ENCODE assay signal across 8 cellular contexts in the genomic region with DNA sequence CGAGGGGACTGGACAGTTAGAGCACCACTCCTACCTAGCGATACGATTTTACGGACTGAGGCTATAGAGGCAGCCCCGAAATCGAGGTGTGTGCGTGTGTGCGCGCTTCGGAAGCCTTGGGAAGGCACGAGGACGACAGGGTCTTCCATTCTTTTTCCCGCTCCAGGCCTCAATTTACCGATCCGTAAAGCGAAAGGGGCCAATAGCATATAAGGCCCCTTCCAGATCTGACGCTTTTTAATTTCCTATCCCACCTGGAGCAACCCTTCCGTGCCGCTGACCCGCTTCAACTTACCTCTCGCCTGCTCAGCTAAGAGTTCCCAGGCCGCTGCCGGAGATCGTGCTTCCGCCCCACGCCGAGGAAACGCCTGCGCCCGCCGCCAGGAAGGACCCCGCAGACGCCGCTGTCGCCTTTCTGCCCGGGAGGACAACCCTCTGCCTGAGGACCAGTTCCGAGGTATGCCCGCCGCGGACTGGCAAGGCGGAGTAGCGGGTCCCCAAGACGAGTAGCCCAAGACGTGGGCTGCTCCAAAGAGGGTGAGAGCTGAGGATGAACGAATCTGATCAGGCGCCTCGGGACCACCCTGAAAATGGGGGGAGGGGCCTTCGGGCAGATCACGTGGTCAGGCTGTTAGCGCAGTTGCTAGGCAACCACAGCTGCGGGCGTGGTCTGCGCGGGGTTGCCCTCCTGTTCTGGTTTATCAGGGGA. TPM values are rescaled to one million over a fixed set of nuclear protein-coding genes. Genes with fewer than 3 reads are reported as not detected.
DNase-seq lines count a peak whose midpoint lies in the region; ATAC-seq, FAIRE-seq and TF ChIP-seq lines count a peak whose summit lies in the region.

Gene EFTUD2 (minus strand): TSS at position 372 of the 709 bp plus-strand sequence. CDS start 4,924 bp downstream, outside the sequence.

- POLR2A ChIA-PET in A673 (lab: Charles Lee; ENCODE audit: low non-redundant PET), result interaction anchor here (0.6 kb wide), 2 partner anchors 135 to 1768 kb away, joined by 4 to 13 read pairs; no protein-coding TSS in a partner anchor

- intact Hi-C loops in A673 (cut with micrococcal nuclease; ENCODE audit: unreplicated experiment), result no loop called here

- no peak for TF ChIP-seq CTCF in A673 (conservative IDR thresholded peaks at IDR 0.05; ENCODE audit: low read depth, low read length)

- peak; percentile 85 for TF ChIP-seq POLR2A in GM18951 (IDR thresholded peaks at IDR 0.05; ENCODE audit: extremely low read depth, insufficient read depth, insufficient read length)

- peak within 1 kb of the TSS; percentile 99 for H3K27ac ChIP-seq in A673 (ENCODE audit: low read depth, low read length, poor library complexity, severe bottlenecking)

- H3K27me3 ChIP-seq in A673 (replicated peaks; ENCODE audit: insufficient read depth, low read depth, low read length, poor library complexity), result no peaks in the 10 kb centered on the region

- peak; percentile 65 for FAIRE-seq in islet of Langerhans (lab: Jason Lieb, UNC)

- peak within 1 kb of the TSS; percentile 78 for H3K4me3 ChIP-seq in A673 (ENCODE audit: low read depth, low read length, poor library complexity, severe bottlenecking)

- peak; percentile 81 for DNase-seq in A673 (ENCODE audit: low spot score)
- DNase-seq in NCI-H446 (lab: John Stamatoyannopoulos, UW), result peak; percentile 89 to 90
- peak; percentile 83 for DNase-seq in activated CD4-positive, CD25-positive, alpha-beta regulatory T cell treated with anti-CD3 and anti-CD28 coated beads, Interleukin-2, amount 50 U/mL, for 16 hours (ENCODE audit: low read depth, low spot score)
- DNase-seq in central memory CD4-positive, alpha-beta T cell, result peak; percentile 94
- DNase-seq in stimulated activated CD4-positive, alpha-beta T cell treated with anti-CD3 and anti-CD28 coated beads, Interleukin-12 subunit alpha, Interleukin-12 subunit beta, amount 100 ng/mL, for 4 hours, result peak; percentile 91

- in situ Hi-C loops in GM18951 (cut with MboI; ENCODE audit: low sequenced_read_pairs, unreplicated experiment), result no loop called here

- no TSS peak for BruUV-seq in A673 (replicated peaks; lab: Mats Ljungman, UMichigan)

- peak; percentile 61 for ATAC-seq in HG03196 (IDR thresholded peaks at IDR 0.05; ENCODE audit: unreplicated experiment)

- H3K9me3 ChIP-seq in A673 (ENCODE audit: low read depth, low read length, poor library complexity, severe bottlenecking), result no peaks in the 10 kb centered on the region

- CTCF ChIA-PET in A673 (lab: Charles Lee), result interaction anchor here (0.7 to 1.0 kb wide), 3 partner anchors 14 to 124 kb away, joined by 3 to 17 read pairs (median 4); no protein-coding TSS in a partner anchor

- H3K36me3 ChIP-seq in A673 (ENCODE audit: insufficient read depth, low read length, poor library complexity, severe bottlenecking), result peaks cover 3% of the 10 kb centered on the region

- peaks cover 18% of the 10 kb centered on the region for H3K4me1 ChIP-seq in A673 (ENCODE audit: insufficient read depth, low read length, poor library complexity, severe bottlenecking)

RNA-seq across cellular contexts. Expression of gene EFTUD2, which starts in this region (rescaled TPM):
- total RNA-seq in A673 (2021), result 133 and 144 TPM in 2 replicates

Comparison
In these comparisons a context has a peak if more than half of its experiments do, and no peak if none do; other contexts are left out.
1. Peak in every context shown above with its lines: DNase-seq, ATAC-seq, H3K4me3 ChIP-seq and H3K27ac ChIP-seq.